ENCODE assay signal across 18 cellular contexts in the genomic region with DNA sequence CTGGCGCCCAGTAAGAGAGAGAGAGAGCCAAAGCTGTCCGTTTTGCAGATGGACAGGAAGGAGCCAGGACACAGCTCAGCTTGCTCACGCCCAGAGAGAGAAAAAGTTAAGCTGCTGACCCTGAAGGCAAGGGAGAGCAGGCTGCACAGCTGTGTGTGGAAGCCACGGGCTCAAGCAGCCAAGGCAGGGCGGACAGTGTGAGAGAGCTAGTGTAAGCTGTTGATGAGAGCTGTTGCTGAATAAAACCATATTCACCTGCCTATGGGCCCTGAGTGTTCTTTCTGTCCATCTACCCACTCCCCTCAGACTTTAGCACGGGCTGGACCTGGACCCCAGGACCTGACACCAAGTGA. TPM values are rescaled to one million over a fixed set of nuclear protein-coding genes. Genes with fewer than 3 reads are reported as not detected.
"Had no signal": no experiment of that assay in that cellular context is flagged by ENCODE, and none has a peak within 500 bp of the region (broad histone marks: within the 10 kb centered on the region; RNA-seq: fewer than 3 reads in every experiment).

No MANE protein-coding gene starts in this region.

- DNase-seq: activated CD8-positive, alpha-beta memory T cell treated with anti-CD3 and anti-CD28 coated beads for 24 hours; activated CD8-positive, alpha-beta memory T cell treated with anti-CD3 and anti-CD28 coated beads, Interleukin-2, amount 50 U/mL, for 48 hours; activated naive CD4-positive, alpha-beta T cell; activated naive CD8-positive, alpha-beta T cell treated with anti-CD3 and anti-CD28 coated beads for 36 hours; activated T-cell treated with anti-CD3 and anti-CD28 coated beads, Interleukin-2, amount 50 U/mL, for 4 hours; effector CD4-positive, alpha-beta T cell; erythroblast; foreskin keratinocyte; left colon; occipital lobe; posterior cingulate gyrus; spleen; stimulated activated CD4-positive, alpha-beta T cell treated with anti-CD3 and anti-CD28 coated beads, Interleukin-4, amount 100 ng/mL, for 24 hours; stimulated activated naive CD4-positive, alpha-beta T cell treated with Interleukin-2 at 50 U/mL for 16 hours; T1000; uterus had no signal

- H3K9me3 ChIP-seq: spleen, tibial nerve, uterus had no signal

- H3K4me3 ChIP-seq: tibial nerve, uterus had no signal

- H3K27me3 ChIP-seq: tibial nerve, uterus had no signal

- H3K36me3 ChIP-seq: spleen, tibial nerve, uterus had no signal

- H3K27ac ChIP-seq: foreskin keratinocyte, tibial nerve had no signal

- H3K4me1 ChIP-seq: foreskin keratinocyte, uterus had no signal

RNA-seq across cellular contexts. Expression of a gene that starts 5.4 kb away (rescaled TPM):
- total RNA-seq: activated T-helper 2 cell treated with anti-CD3 and anti-CD28 coated beads, Interferon-gamma antibody, Interleukin-2, Interleukin-4, amounts not matched to agents 10 μg/mL and 5 μg/mL and 100 μg/mL, durations not matched to agents 14 hours and 24 hours and 36 hours; foreskin keratinocyte had no signal
